1 cellular context compared by ENCODE assay signal in the genomic region with DNA sequence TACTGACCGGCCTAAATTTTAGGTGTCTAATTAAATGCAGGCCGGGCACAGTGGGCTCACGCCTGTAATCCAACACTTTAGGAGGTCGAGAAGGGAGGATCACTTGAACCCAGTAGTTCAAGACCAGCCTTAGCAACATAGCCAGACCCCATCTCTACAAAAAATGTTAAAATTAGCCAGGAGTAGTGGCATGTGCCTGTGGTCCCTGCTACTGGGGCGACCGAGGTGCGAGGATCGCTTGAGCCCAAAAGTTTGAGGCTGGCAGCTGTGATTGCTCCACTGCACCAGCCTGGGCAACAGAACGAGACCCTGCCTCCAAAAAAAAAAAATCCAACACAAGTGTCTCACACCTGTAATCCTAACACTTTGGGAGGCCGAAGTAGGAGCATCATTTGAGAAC.
A peak's percentile ranks its signal among the peaks of the same experiment; 100 is the strongest.
TF ChIP-seq lines count a peak whose summit lies in the region.

No MANE protein-coding gene starts in this region.

TF ChIP-seq in H1, 55 proteins besides CTCF, POLR2A, EP300 and RAD21:
- no peak for TF ChIP-seq KDM5A (IDR thresholded peaks at IDR 0.05; ENCODE audit: low read length)
- peak; percentile 29; the same call in 1 of the 2 replicates for TF ChIP-seq E2F6 (IDR thresholded peaks at IDR 0.05)
TF ChIP-seq in H1: peak in this region for 1.
